Comparison of ENCODE assay signal across 8 cellular contexts in the genomic region with DNA sequence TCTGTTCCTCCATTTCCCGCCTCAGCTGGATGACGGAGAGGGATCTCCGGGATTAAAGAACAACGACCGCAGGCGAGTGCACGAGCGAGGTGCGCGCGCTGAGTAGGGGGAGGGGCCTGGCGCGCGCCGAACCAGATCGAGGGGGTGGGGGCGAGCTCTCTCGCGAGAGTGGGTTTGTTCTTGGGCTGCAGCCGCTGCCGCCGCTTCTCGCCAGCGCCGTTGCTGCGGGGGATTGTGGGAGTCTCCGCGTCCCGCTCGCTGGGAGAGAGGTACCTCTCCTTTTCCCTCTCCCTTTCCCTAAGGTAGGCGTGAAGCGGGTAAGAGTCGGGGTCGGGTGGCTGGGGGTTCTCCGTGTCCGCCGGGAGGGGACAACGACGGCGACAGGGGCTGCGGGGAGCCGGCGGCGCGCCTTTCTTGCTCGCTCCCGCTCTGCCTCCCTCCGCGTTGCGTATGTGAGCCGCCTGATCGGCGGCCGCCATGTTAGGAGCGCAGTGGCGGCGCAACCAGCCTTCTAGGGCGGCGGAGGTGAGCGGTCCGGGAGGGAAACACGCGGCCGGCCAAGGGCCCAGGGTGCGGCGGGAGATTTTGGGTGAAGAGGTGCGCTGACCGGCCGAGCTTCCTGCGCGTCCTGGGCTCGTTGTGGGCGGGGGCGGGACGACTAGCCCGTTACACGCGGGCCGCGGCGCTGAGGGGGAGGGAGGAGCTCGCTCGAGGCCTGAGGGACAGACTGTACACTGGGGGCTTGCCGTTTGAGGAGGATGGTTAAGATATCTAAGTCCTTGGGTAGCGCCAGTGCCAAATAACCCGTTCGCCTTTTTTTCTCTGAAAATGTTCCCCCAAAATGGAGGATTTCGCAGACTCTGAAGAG. TPM values are rescaled to one million over a fixed set of nuclear protein-coding genes. Genes with fewer than 3 reads are reported as not detected.
DNase-seq lines count a peak whose midpoint lies in the region; ATAC-seq and TF ChIP-seq lines count a peak whose summit lies in the region.

A gene with protein sequence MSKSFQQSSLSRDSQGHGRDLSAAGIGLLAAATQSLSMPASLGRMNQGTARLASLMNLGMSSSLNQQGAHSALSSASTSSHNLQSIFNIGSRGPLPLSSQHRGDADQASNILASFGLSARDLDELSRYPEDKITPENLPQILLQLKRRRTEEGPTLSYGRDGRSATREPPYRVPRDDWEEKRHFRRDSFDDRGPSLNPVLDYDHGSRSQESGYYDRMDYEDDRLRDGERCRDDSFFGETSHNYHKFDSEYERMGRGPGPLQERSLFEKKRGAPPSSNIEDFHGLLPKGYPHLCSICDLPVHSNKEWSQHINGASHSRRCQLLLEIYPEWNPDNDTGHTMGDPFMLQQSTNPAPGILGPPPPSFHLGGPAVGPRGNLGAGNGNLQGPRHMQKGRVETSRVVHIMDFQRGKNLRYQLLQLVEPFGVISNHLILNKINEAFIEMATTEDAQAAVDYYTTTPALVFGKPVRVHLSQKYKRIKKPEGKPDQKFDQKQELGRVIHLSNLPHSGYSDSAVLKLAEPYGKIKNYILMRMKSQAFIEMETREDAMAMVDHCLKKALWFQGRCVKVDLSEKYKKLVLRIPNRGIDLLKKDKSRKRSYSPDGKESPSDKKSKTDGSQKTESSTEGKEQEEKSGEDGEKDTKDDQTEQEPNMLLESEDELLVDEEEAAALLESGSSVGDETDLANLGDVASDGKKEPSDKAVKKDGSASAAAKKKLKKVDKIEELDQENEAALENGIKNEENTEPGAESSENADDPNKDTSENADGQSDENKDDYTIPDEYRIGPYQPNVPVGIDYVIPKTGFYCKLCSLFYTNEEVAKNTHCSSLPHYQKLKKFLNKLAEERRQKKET (plus strand): TSS at position 237 of the 868 bp plus-strand sequence. CDS start 13,676 bp downstream, outside the sequence.

- H3K4me3 ChIP-seq in astrocyte of the cerebellum (ENCODE audit: low read depth, low read length), result peak within 1 kb of the TSS; percentile 85

- peak; percentile 76 for ATAC-seq in GM18502 (IDR thresholded peaks at IDR 0.05; ENCODE audit: poor library complexity, unreplicated experiment)
- peak; percentile 68 for ATAC-seq in HG02973 (IDR thresholded peaks at IDR 0.05; ENCODE audit: unreplicated experiment)

- TF ChIP-seq CTCF in astrocyte of the cerebellum (IDR thresholded peaks at IDR 0.05; ENCODE audit: low read depth, low read length, missing control alignments), result no peak

- in situ Hi-C loops in astrocyte of the cerebellum (cut with HindIII; ENCODE audit: low sequenced_read_pairs), result no loop called here

- DNase-seq in NCI-H2029 treated with DMSO at 0.1 percent for 48 hours (lab: John Stamatoyannopoulos, UW) (peak; percentile 79), T-helper 9 cell (peak; percentile 92), astrocyte of the cerebellum (ENCODE audit: low read depth) (peak; percentile 87), hepatic stellate cell (ENCODE audit: low spot score) (peak; percentile 96), renal cortical epithelial cell (ENCODE audit: low read depth) (peak; percentile 81), GM19240 (ENCODE audit: insufficient read length, low spot score) (no peak)

RNA-seq across cellular contexts. Expression of the gene that starts here (rescaled TPM):
- 280 and 486 TPM in 2 replicates for total RNA-seq in renal cortical epithelial cell
